Comparison of ENCODE assay signal across 1 cellular context in genomic region chr7:85289279-85289678, GRCh38.
TF ChIP-seq lines count a peak whose summit lies in the region.

No MANE protein-coding gene starts in this region.

TF ChIP-seq in HepG2, 621 proteins besides CTCF, POLR2A, EP300 and RAD21 (continued from another document):
- no peak for TF ChIP-seq ZNF431 (CRISPR knock-in tag; IDR thresholded peaks at IDR 0.05; ENCODE audit: borderline replicate concordance, low read depth)
- no peak for TF ChIP-seq ZSCAN9 (CRISPR knock-in tag; IDR thresholded peaks at IDR 0.05; ENCODE audit: borderline replicate concordance)
- no peak for TF ChIP-seq FOXP1 (IDR thresholded peaks at IDR 0.05)
- peak; percentile 6; the same call in 1 of the 2 replicates for TF ChIP-seq FOXP1 (CRISPR knock-in tag; IDR thresholded peaks at IDR 0.05)
- no peak for TF ChIP-seq GMEB1 (CRISPR knock-in tag; IDR thresholded peaks at IDR 0.05; ENCODE audit: borderline replicate concordance)
- TF ChIP-seq SIX4 (CRISPR knock-in tag; IDR thresholded peaks at IDR 0.05), result no peak
- TF ChIP-seq ZNF33B (CRISPR knock-in tag; IDR thresholded peaks at IDR 0.05), result no peak
